Comparison of ENCODE assay signal across 3 cellular contexts in genomic region chr5:135951807-135952206, GRCh38.
TF ChIP-seq lines count a peak whose summit lies in the region.

No MANE protein-coding gene starts in this region.

TF ChIP-seq in SK-N-SH treated with all-trans-retinoic acid at 6 μM for 48 hours, 23 proteins besides CTCF, POLR2A, EP300 and RAD21 (continues in another document):
- TF ChIP-seq CSRNP3 (CRISPR knock-in tag; IDR thresholded peaks at IDR 0.05) (no peak), ZFP30 (CRISPR knock-in tag; IDR thresholded peaks at IDR 0.05) (no peak), CSDC2 (CRISPR knock-in tag; IDR thresholded peaks at IDR 0.05) (no peak), GLIS3 (CRISPR knock-in tag; IDR thresholded peaks at IDR 0.05) (no peak), ZNF8 (CRISPR knock-in tag; IDR thresholded peaks at IDR 0.05) (no peak), ARNTL (CRISPR knock-in tag; IDR thresholded peaks at IDR 0.05; ENCODE audit: borderline replicate concordance, low read depth) (no peak), ZNF70 (CRISPR knock-in tag; IDR thresholded peaks at IDR 0.05) (no peak), OSR1 (CRISPR knock-in tag; IDR thresholded peaks at IDR 0.05) (no peak), PPARA (CRISPR knock-in tag; IDR thresholded peaks at IDR 0.05; ENCODE audit: borderline replicate concordance) (no peak), TOX (CRISPR knock-in tag; IDR thresholded peaks at IDR 0.05; ENCODE audit: borderline replicate concordance) (no peak), TCF4 (CRISPR knock-in tag; IDR thresholded peaks at IDR 0.05; ENCODE audit: borderline replicate concordance) (no peak), BACH2 (CRISPR knock-in tag; IDR thresholded peaks at IDR 0.05; ENCODE audit: borderline replicate concordance) (no peak), ZFP3 (CRISPR knock-in tag; IDR thresholded peaks at IDR 0.05) (no peak)
- TF ChIP-seq, protein P1, sequence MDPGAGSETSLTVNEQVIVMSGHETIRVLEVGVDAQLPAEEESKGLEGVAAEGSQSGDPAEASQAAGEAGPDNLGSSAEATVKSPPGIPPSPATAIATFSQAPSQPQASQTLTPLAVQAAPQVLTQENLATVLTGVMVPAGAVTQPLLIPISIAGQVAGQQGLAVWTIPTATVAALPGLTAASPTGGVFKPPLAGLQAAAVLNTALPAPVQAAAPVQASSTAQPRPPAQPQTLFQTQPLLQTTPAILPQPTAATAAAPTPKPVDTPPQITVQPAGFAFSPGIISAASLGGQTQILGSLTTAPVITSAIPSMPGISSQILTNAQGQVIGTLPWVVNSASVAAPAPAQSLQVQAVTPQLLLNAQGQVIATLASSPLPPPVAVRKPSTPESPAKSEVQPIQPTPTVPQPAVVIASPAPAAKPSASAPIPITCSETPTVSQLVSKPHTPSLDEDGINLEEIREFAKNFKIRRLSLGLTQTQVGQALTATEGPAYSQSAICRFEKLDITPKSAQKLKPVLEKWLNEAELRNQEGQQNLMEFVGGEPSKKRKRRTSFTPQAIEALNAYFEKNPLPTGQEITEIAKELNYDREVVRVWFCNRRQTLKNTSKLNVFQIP (CRISPR knock-in tag; IDR thresholded peaks at IDR 0.05; ENCODE audit: borderline replicate concordance, low read depth): no peak
- TF ChIP-seq, protein P2, sequence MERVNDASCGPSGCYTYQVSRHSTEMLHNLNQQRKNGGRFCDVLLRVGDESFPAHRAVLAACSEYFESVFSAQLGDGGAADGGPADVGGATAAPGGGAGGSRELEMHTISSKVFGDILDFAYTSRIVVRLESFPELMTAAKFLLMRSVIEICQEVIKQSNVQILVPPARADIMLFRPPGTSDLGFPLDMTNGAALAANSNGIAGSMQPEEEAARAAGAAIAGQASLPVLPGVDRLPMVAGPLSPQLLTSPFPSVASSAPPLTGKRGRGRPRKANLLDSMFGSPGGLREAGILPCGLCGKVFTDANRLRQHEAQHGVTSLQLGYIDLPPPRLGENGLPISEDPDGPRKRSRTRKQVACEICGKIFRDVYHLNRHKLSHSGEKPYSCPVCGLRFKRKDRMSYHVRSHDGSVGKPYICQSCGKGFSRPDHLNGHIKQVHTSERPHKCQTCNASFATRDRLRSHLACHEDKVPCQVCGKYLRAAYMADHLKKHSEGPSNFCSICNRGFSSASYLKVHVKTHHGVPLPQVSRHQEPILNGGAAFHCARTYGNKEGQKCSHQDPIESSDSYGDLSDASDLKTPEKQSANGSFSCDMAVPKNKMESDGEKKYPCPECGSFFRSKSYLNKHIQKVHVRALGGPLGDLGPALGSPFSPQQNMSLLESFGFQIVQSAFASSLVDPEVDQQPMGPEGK (CRISPR knock-in tag; IDR thresholded peaks at IDR 0.05; ENCODE audit: borderline replicate concordance): no peak

TF ChIP-seq in neural cell, 6 proteins besides CTCF, POLR2A, EP300 and RAD21:
- TF ChIP-seq, protein P3, sequence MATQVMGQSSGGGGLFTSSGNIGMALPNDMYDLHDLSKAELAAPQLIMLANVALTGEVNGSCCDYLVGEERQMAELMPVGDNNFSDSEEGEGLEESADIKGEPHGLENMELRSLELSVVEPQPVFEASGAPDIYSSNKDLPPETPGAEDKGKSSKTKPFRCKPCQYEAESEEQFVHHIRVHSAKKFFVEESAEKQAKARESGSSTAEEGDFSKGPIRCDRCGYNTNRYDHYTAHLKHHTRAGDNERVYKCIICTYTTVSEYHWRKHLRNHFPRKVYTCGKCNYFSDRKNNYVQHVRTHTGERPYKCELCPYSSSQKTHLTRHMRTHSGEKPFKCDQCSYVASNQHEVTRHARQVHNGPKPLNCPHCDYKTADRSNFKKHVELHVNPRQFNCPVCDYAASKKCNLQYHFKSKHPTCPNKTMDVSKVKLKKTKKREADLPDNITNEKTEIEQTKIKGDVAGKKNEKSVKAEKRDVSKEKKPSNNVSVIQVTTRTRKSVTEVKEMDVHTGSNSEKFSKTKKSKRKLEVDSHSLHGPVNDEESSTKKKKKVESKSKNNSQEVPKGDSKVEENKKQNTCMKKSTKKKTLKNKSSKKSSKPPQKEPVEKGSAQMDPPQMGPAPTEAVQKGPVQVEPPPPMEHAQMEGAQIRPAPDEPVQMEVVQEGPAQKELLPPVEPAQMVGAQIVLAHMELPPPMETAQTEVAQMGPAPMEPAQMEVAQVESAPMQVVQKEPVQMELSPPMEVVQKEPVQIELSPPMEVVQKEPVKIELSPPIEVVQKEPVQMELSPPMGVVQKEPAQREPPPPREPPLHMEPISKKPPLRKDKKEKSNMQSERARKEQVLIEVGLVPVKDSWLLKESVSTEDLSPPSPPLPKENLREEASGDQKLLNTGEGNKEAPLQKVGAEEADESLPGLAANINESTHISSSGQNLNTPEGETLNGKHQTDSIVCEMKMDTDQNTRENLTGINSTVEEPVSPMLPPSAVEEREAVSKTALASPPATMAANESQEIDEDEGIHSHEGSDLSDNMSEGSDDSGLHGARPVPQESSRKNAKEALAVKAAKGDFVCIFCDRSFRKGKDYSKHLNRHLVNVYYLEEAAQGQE (IDR thresholded peaks at IDR 0.05; ENCODE audit: borderline replicate concordance): peak; percentile 31
- TF ChIP-seq POLR2AphosphoS5 (IDR thresholded peaks at IDR 0.05): peak; percentile 65
- no peak for TF ChIP-seq EZH2 (IDR thresholded peaks at IDR 0.05; ENCODE audit: borderline replicate concordance, insufficient read depth, low read length, poor library complexity, severe bottlenecking)
- peak; percentile 21 for TF ChIP-seq SMC3 (conservative IDR thresholded peaks at IDR 0.05; ENCODE audit: poor library complexity)

TF ChIP-seq in GM23338, 12 proteins besides CTCF, POLR2A, EP300 and RAD21 (continued from another document):
- TF ChIP-seq, protein P3 (IDR thresholded peaks at IDR 0.05; ENCODE audit: unreplicated experiment): no peak
- no peak for TF ChIP-seq ETS1 (IDR thresholded peaks at IDR 0.05)
- no peak for TF ChIP-seq ZNF462 (CRISPR knock-in tag; IDR thresholded peaks at IDR 0.05)
- TF ChIP-seq STAT1 (IDR thresholded peaks at IDR 0.05; ENCODE audit: unreplicated experiment): no peak
- TF ChIP-seq JUNB (IDR thresholded peaks at IDR 0.05; ENCODE audit: unreplicated experiment): no peak
